ENCODE assay signal across 8 cellular contexts in the genomic region with DNA sequence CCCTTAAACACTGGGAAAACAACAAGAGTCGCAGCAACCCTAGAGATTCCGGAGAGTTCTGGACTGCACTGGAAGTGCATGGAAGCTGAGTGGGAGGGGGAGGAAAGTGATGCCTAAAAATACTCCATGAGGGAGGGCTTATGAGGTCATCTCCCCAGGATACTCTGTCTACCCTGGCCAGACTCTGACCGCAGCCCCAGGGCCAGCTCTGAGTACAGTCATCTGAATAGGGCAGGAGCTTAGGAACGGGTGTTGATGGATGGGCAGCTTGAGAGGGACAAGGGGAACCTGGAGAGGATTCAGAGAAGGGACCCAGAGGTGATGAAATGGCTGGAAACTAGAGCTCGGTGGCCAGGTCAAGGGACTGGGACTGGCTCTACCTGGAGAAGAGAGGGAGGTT.
DNase-seq lines count a peak whose midpoint lies in the region; ATAC-seq and TF ChIP-seq lines count a peak whose summit lies in the region.

No MANE protein-coding gene starts in this region.

- H3K4me3 ChIP-seq in WERI-Rb-1 (ENCODE audit: low read depth, low read length): no peak overlapping the region

- H3K27ac ChIP-seq in WERI-Rb-1: peak overlapping the region; percentile 75

- intact Hi-C loops in Right ventricle myocardium inferior (cut with DNase I): loop anchor here (5.0 to 10.0 kb wide), 2 partner anchors 77 to 160 kb away; partner anchors contain the start of gene IGFBP5
- intact Hi-C loops in sciatic nerve (cut with DNase I): no loop called here

- no peak for TF ChIP-seq CTCF in WERI-Rb-1 (IDR thresholded peaks at IDR 0.05; ENCODE audit: low read depth, low read length)

- ATAC-seq in Right ventricle myocardium inferior: peak; percentile 96
- peak; percentile 93 for ATAC-seq in sciatic nerve
- no peak for ATAC-seq in GM18519 (IDR thresholded peaks at IDR 0.05; ENCODE audit: low FRiP score, unreplicated experiment)

- H3K27me3 ChIP-seq in WERI-Rb-1 (ENCODE audit: insufficient read depth, low read depth, severe bottlenecking): no peaks in the 10 kb centered on the region

- no peaks in the 10 kb centered on the region for H3K9me3 ChIP-seq in WERI-Rb-1 (ENCODE audit: severe bottlenecking)

- peak; percentile 65 for DNase-seq in ELF-1 (ENCODE audit: low read depth, low spot score)
- peak; percentile 25 for DNase-seq in WERI-Rb-1
- DNase-seq in Right ventricle myocardium inferior (ENCODE audit: missing footprints): peak; percentile 84
- DNase-seq in sciatic nerve (ENCODE audit: low spot score): no peak
- DNase-seq in T-helper 1 cell: no peak
- no peak for DNase-seq in NCI-H2029 treated with DMSO at 0.1 percent for 48 hours (lab: John Stamatoyannopoulos, UW)
- DNase-seq in nucleus accumbens (lab: John Stamatoyannopoulos, UW): no peak

- H3K36me3 ChIP-seq in WERI-Rb-1: no peaks in the 10 kb centered on the region

Comparison
In these comparisons a context has a peak if more than half of its experiments do, and no peak if none do; other contexts are left out.
1. DNase-seq: peak in ELF-1 (single experiment), WERI-Rb-1 (single experiment) and Right ventricle myocardium inferior (single experiment); none in sciatic nerve (single experiment), T-helper 1 cell (0 of 5), NCI-H2029 treated with DMSO at 0.1 percent for 48 hours (single experiment) and nucleus accumbens (0 of 56).